Comparison of ENCODE assay signal across 19 cellular contexts in the genomic region with DNA sequence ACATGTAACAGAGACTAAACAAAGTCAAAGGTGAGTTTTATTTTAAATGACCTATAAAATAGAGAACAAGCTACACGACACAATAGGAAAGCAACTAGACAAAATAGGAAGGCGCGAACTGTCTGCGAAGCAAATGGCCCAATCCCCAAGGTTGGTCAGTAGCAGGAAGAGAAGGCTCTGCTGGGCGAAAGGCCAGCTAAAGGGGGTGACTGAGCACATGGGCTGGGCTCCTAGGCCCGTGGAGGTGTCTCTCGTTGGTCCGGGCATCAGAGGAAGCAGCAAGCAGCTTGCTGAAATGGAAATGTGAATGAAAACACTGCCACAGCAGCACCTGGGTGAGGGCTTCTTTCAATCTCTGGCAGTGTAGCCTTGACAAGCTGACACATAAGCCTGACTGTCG.
DNase-seq lines count a peak whose midpoint lies in the region; ATAC-seq and TF ChIP-seq lines count a peak whose summit lies in the region.
"Had no signal": no experiment of that assay in that cellular context is flagged by ENCODE, and none has a peak within 500 bp of the region (broad histone marks: within the 10 kb centered on the region; RNA-seq: fewer than 3 reads in every experiment).

No MANE protein-coding gene starts in this region.

- H3K9me3 Mint-ChIP-seq in activated T-cell treated with anti-CD3 and anti-CD28 coated beads, Interleukin-2, amount 50 U/mL, for 24 hours, result no peaks in the 10 kb centered on the region
- H3K9me3 Mint-ChIP-seq in activated T-cell treated with anti-CD3 and anti-CD28 coated beads, Interleukin-2, amount 50 U/mL, for 4 hours, result no peaks in the 10 kb centered on the region
- H3K9me3 Mint-ChIP-seq in activated T-helper 1 cell treated with anti-CD3 and anti-CD28 coated beads, Interleukin-12 subunit alpha, Interleukin-12 subunit beta, Interleukin-2, Interleukin-4 antibody, amounts not matched to agents 30 ng/mL and 10 ng/mL and 1 ng/mL, durations not matched to agents 14 hours and 24 hours and 36 hours, result no peaks in the 10 kb centered on the region
- no peaks in the 10 kb centered on the region for H3K9me3 Mint-ChIP-seq in stimulated activated effector memory CD8-positive, alpha-beta T cell treated with anti-CD3 and anti-CD28 coated beads, Interleukin-12 subunit alpha, Interleukin-12 subunit beta, amount 100 ng/mL, for 72 hours
- H3K9me3 Mint-ChIP-seq: memory B cell, T-cell had no signal

- ATAC-seq in activated T-cell treated with anti-CD3 and anti-CD28 coated beads, Interleukin-2, amount 50 U/mL, for 4 hours, result no peak
- peak; percentile 39 to 46 for ATAC-seq in lower lobe of right lung
- ATAC-seq in stimulated activated effector memory CD8-positive, alpha-beta T cell treated with anti-CD3 and anti-CD28 coated beads, Interleukin-12 subunit alpha, Interleukin-12 subunit beta, amount 100 ng/mL, for 72 hours, result no peak
- ATAC-seq in gastroesophageal sphincter, result no peak
- ATAC-seq in GM18861 (IDR thresholded peaks at IDR 0.05; ENCODE audit: unreplicated experiment), result no peak
- ATAC-seq: activated CD4-positive, CD25-positive, alpha-beta regulatory T cell treated with anti-CD3 and anti-CD28 coated beads, Interleukin-2, amount 50 U/mL, for 24 hours; foreskin keratinocyte; T-cell had no signal

- no peak for TF ChIP-seq EP300 in gastroesophageal sphincter (IDR thresholded peaks at IDR 0.05)

- no peak overlapping the region for H2AFZ ChIP-seq in OCI-LY7 (ENCODE audit: low read length)

- H3K27ac Mint-ChIP-seq in activated T-cell treated with anti-CD3 and anti-CD28 coated beads, Interleukin-2, amount 50 U/mL, for 24 hours, result peak overlapping the region; percentile 87
- H3K27ac Mint-ChIP-seq in activated T-helper 1 cell treated with anti-CD3 and anti-CD28 coated beads, Interleukin-12 subunit alpha, Interleukin-12 subunit beta, Interleukin-2, Interleukin-4 antibody, amounts not matched to agents 30 ng/mL and 10 ng/mL and 1 ng/mL, durations not matched to agents 14 hours and 24 hours and 36 hours, result peak overlapping the region; percentile 77
- peak overlapping the region; percentile 4 for H3K27ac Mint-ChIP-seq in stimulated activated effector memory CD8-positive, alpha-beta T cell treated with anti-CD3 and anti-CD28 coated beads, Interleukin-12 subunit alpha, Interleukin-12 subunit beta, amount 100 ng/mL, for 72 hours
- H3K27ac Mint-ChIP-seq: memory B cell, T-cell had no signal

- WGBS in gastroesophageal sphincter (ENCODE audit: low coverage in 1 of 2), 2 donors, result 76 to 78% methylated on average over 8 to 9 of the region's 9 CpGs

- H3K9me3 ChIP-seq in lower lobe of right lung, result no peaks in the 10 kb centered on the region
- no peaks in the 10 kb centered on the region for H3K9me3 ChIP-seq in OCI-LY7 (ENCODE audit: low read length)
- no peaks in the 10 kb centered on the region for H3K9me3 ChIP-seq in gastroesophageal sphincter

- no peaks in the 10 kb centered on the region for H3K27me3 Mint-ChIP-seq in activated T-cell treated with anti-CD3 and anti-CD28 coated beads, Interleukin-2, amount 50 U/mL, for 24 hours
- no peaks in the 10 kb centered on the region for H3K27me3 Mint-ChIP-seq in activated T-cell treated with anti-CD3 and anti-CD28 coated beads, Interleukin-2, amount 50 U/mL, for 4 hours (ENCODE audit: low read depth)
- no peaks in the 10 kb centered on the region for H3K27me3 Mint-ChIP-seq in activated T-helper 1 cell treated with anti-CD3 and anti-CD28 coated beads, Interleukin-12 subunit alpha, Interleukin-12 subunit beta, Interleukin-2, Interleukin-4 antibody, amounts not matched to agents 30 ng/mL and 10 ng/mL and 1 ng/mL, durations not matched to agents 14 hours and 24 hours and 36 hours (ENCODE audit: insufficient read depth)
- H3K27me3 Mint-ChIP-seq: memory B cell, T-cell had no signal

- TF ChIP-seq CTCF in lower lobe of right lung (IDR thresholded peaks at IDR 0.05) (no peak), OCI-LY7 (conservative IDR thresholded peaks at IDR 0.05; ENCODE audit: low read length) (no peak), gastroesophageal sphincter (IDR thresholded peaks at IDR 0.05) (no peak)

- DNase-seq in activated T-cell treated with anti-CD3 and anti-CD28 coated beads, Interleukin-2, amount 50 U/mL, for 24 hours, result no peak
- DNase-seq in activated T-cell treated with anti-CD3 and anti-CD28 coated beads, Interleukin-2, amount 50 U/mL, for 4 hours, result no peak
- no peak for DNase-seq in activated T-helper 1 cell treated with anti-CD3 and anti-CD28 coated beads, Interleukin-12 subunit alpha, Interleukin-12 subunit beta, Interleukin-2, Interleukin-4 antibody, amounts not matched to agents 30 ng/mL and 10 ng/mL and 1 ng/mL, durations not matched to agents 14 hours and 24 hours and 36 hours (ENCODE audit: low spot score)
- DNase-seq in lower lobe of right lung (peak; percentile 57), OCI-LY7 (ENCODE audit: low spot score) (no peak)
- DNase-seq in stimulated activated effector memory CD8-positive, alpha-beta T cell treated with anti-CD3 and anti-CD28 coated beads, Interleukin-12 subunit alpha, Interleukin-12 subunit beta, amount 100 ng/mL, for 72 hours (ENCODE audit: low spot score in 2 of 2), result no peak
- DNase-seq: amniotic stem cell; central memory CD4-positive, alpha-beta T cell; foreskin keratinocyte; GDM1; IMR-90; NCI-H1048; NCI-H82; T-cell had no signal

- POLR2A ChIA-PET in OCI-LY7 (lab: Charles Lee), result no interaction called here

- H3K4me3 ChIP-seq in lower lobe of right lung, result no peak overlapping the region
- H3K4me3 ChIP-seq in OCI-LY7 (ENCODE audit: low read depth, low read length, poor library complexity, severe bottlenecking), result no peak overlapping the region
- H3K4me3 ChIP-seq in gastroesophageal sphincter, result no peak overlapping the region
- H3K4me3 ChIP-seq: skin epidermis had no signal

- BruUV-seq in OCI-LY7 (replicated peaks; lab: Mats Ljungman, UMichigan), result no TSS peak

- H3K27ac ChIP-seq in lower lobe of right lung (no peak overlapping the region), OCI-LY7 (ENCODE audit: low read depth, low read length, poor library complexity, severe bottlenecking) (no peak overlapping the region), gastroesophageal sphincter (no peak overlapping the region)
- H3K27ac ChIP-seq: foreskin keratinocyte, skin epidermis had no signal

- peaks cover 91% of the 10 kb centered on the region for H3K4me1 Mint-ChIP-seq in activated T-cell treated with anti-CD3 and anti-CD28 coated beads, Interleukin-2, amount 50 U/mL, for 24 hours (ENCODE audit: low read depth)
- H3K4me1 Mint-ChIP-seq in activated T-cell treated with anti-CD3 and anti-CD28 coated beads, Interleukin-2, amount 50 U/mL, for 4 hours (ENCODE audit: low read depth), result peaks cover 91% of the 10 kb centered on the region
- peaks cover 69% of the 10 kb centered on the region for H3K4me1 Mint-ChIP-seq in activated T-helper 1 cell treated with anti-CD3 and anti-CD28 coated beads, Interleukin-12 subunit alpha, Interleukin-12 subunit beta, Interleukin-2, Interleukin-4 antibody, amounts not matched to agents 30 ng/mL and 10 ng/mL and 1 ng/mL, durations not matched to agents 14 hours and 24 hours and 36 hours (ENCODE audit: low read depth)
- H3K4me1 Mint-ChIP-seq in stimulated activated effector memory CD8-positive, alpha-beta T cell treated with anti-CD3 and anti-CD28 coated beads, Interleukin-12 subunit alpha, Interleukin-12 subunit beta, amount 100 ng/mL, for 72 hours, result peaks cover 83% of the 10 kb centered on the region

- no peaks in the 10 kb centered on the region for H3K27me3 ChIP-seq in lower lobe of right lung (ENCODE audit: low read depth)
- H3K27me3 ChIP-seq in gastroesophageal sphincter, result no peaks in the 10 kb centered on the region
- H3K27me3 ChIP-seq: foreskin keratinocyte had no signal

- peaks cover 60% of the 10 kb centered on the region for H3K36me3 Mint-ChIP-seq in activated T-cell treated with anti-CD3 and anti-CD28 coated beads, Interleukin-2, amount 50 U/mL, for 24 hours (ENCODE audit: low read depth)
- peaks cover 8% of the 10 kb centered on the region for H3K36me3 Mint-ChIP-seq in activated T-cell treated with anti-CD3 and anti-CD28 coated beads, Interleukin-2, amount 50 U/mL, for 4 hours (ENCODE audit: insufficient read depth)
- peaks cover 18% of the 10 kb centered on the region for H3K36me3 Mint-ChIP-seq in activated T-helper 1 cell treated with anti-CD3 and anti-CD28 coated beads, Interleukin-12 subunit alpha, Interleukin-12 subunit beta, Interleukin-2, Interleukin-4 antibody, amounts not matched to agents 30 ng/mL and 10 ng/mL and 1 ng/mL, durations not matched to agents 14 hours and 24 hours and 36 hours (ENCODE audit: low read depth)
- H3K36me3 Mint-ChIP-seq in stimulated activated effector memory CD8-positive, alpha-beta T cell treated with anti-CD3 and anti-CD28 coated beads, Interleukin-12 subunit alpha, Interleukin-12 subunit beta, amount 100 ng/mL, for 72 hours, result peaks cover 63% of the 10 kb centered on the region

- no peak overlapping the region for H3K4me2 ChIP-seq in OCI-LY7 (ENCODE audit: low read length)

- no peak for TF ChIP-seq POLR2A in gastroesophageal sphincter (IDR thresholded peaks at IDR 0.05)

- peaks cover 98% of the 10 kb centered on the region for H3K79me2 ChIP-seq in OCI-LY7 (ENCODE audit: insufficient read depth, low read depth, low read length)

- H3K36me3 ChIP-seq in lower lobe of right lung (no peaks in the 10 kb centered on the region), OCI-LY7 (ENCODE audit: insufficient read depth, low read length) (peaks cover 33% of the 10 kb centered on the region), gastroesophageal sphincter (no peaks in the 10 kb centered on the region)

- H4K20me1 ChIP-seq in OCI-LY7 (ENCODE audit: insufficient read depth, low read length), result peaks cover 19% of the 10 kb centered on the region

- H3K9me2 ChIP-seq in OCI-LY7 (ENCODE audit: insufficient read depth, low read length), result no peaks in the 10 kb centered on the region

- intact Hi-C loops in activated T-helper 1 cell treated with anti-CD3 and anti-CD28 coated beads, Interleukin-12 subunit alpha, Interleukin-12 subunit beta, Interleukin-2, Interleukin-4 antibody, amounts not matched to agents 30 ng/mL and 10 ng/mL and 1 ng/mL, durations not matched to agents 14 hours and 24 hours and 36 hours (cut with micrococcal nuclease), result loop anchor here (2.0 kb wide), 1 partner anchor 14 kb away; no protein-coding TSS in a partner anchor
- intact Hi-C loops in lower lobe of right lung (cut with DNase I), result no loop called here
- intact Hi-C loops in OCI-LY7 (cut with micrococcal nuclease; ENCODE audit: unreplicated experiment), result no loop called here

- H3K4me1 ChIP-seq in lower lobe of right lung, result peaks cover 41% of the 10 kb centered on the region
- H3K4me1 ChIP-seq in OCI-LY7 (ENCODE audit: insufficient read depth, low read length, poor library complexity, severe bottlenecking), result peaks cover 26% of the 10 kb centered on the region
- peaks cover 0 to 57% (median 22%) of the 10 kb centered on the region in 3 donors for H3K4me1 ChIP-seq in gastroesophageal sphincter

- CTCF ChIA-PET in OCI-LY7 (lab: Charles Lee; ENCODE audit: unreplicated experiment), result interaction anchor here (0.6 kb wide), 1 partner anchor 1435 kb away, joined by 3 read pairs; no protein-coding TSS in a partner anchor

- H3K4me3 Mint-ChIP-seq in activated T-cell treated with anti-CD3 and anti-CD28 coated beads, Interleukin-2, amount 50 U/mL, for 24 hours, result no peak overlapping the region
- no peak overlapping the region for H3K4me3 Mint-ChIP-seq in activated T-cell treated with anti-CD3 and anti-CD28 coated beads, Interleukin-2, amount 50 U/mL, for 4 hours
- no peak overlapping the region for H3K4me3 Mint-ChIP-seq in activated T-helper 1 cell treated with anti-CD3 and anti-CD28 coated beads, Interleukin-12 subunit alpha, Interleukin-12 subunit beta, Interleukin-2, Interleukin-4 antibody, amounts not matched to agents 30 ng/mL and 10 ng/mL and 1 ng/mL, durations not matched to agents 14 hours and 24 hours and 36 hours
- peak overlapping the region; percentile 0 for H3K4me3 Mint-ChIP-seq in stimulated activated effector memory CD8-positive, alpha-beta T cell treated with anti-CD3 and anti-CD28 coated beads, Interleukin-12 subunit alpha, Interleukin-12 subunit beta, amount 100 ng/mL, for 72 hours
- H3K4me3 Mint-ChIP-seq: memory B cell, T-cell had no signal

Comparison
In these comparisons a context has a peak if more than half of its experiments do, and no peak if none do; other contexts are left out.
1. H3K27ac Mint-ChIP-seq: peak in every context shown above with its lines; median percentile 87 in activated T-cell treated with anti-CD3 and anti-CD28 coated beads, Interleukin-2, amount 50 U/mL, for 24 hours; 77 in activated T-helper 1 cell treated with anti-CD3 and anti-CD28 coated beads, Interleukin-12 subunit alpha, Interleukin-12 subunit beta, Interleukin-2, Interleukin-4 antibody, amounts not matched to agents 30 ng/mL and 10 ng/mL and 1 ng/mL, durations not matched to agents 14 hours and 24 hours and 36 hours; 4 in stimulated activated effector memory CD8-positive, alpha-beta T cell treated with anti-CD3 and anti-CD28 coated beads, Interleukin-12 subunit alpha, Interleukin-12 subunit beta, amount 100 ng/mL, for 72 hours.
2. ATAC-seq: peak in lower lobe of right lung (2 of 2); none in activated T-cell treated with anti-CD3 and anti-CD28 coated beads, Interleukin-2, amount 50 U/mL, for 4 hours (0 of 2), stimulated activated effector memory CD8-positive, alpha-beta T cell treated with anti-CD3 and anti-CD28 coated beads, Interleukin-12 subunit alpha, Interleukin-12 subunit beta, amount 100 ng/mL, for 72 hours (single experiment), gastroesophageal sphincter (single experiment) and GM18861 (single experiment).